8 cellular contexts compared by ENCODE assay signal in genomic region chr1:115807723-115808122, GRCh38. TPM values are rescaled to one million over a fixed set of nuclear protein-coding genes. Genes with fewer than 3 reads are reported as not detected.
DNase-seq lines count a peak whose midpoint lies in the region; ATAC-seq and TF ChIP-seq lines count a peak whose summit lies in the region.

No MANE protein-coding gene starts in this region.

- peak; percentile 85 for TF ChIP-seq CTCF in type B pancreatic cell (conservative IDR thresholded peaks at IDR 0.05)

- H3K4me1 Mint-ChIP-seq in type B pancreatic cell (ENCODE audit: unreplicated experiment) = peaks cover 3% of the 10 kb centered on the region

- H3K56ac ChIP-seq in mesendoderm (ENCODE audit: low read length) = no peak overlapping the region

- H3K36me3 Mint-ChIP-seq in type B pancreatic cell = no peaks in the 10 kb centered on the region

- H4K8ac ChIP-seq in mesendoderm (ENCODE audit: low read depth, low read length) = no peak overlapping the region

- peak overlapping the region; percentile 28 for H2BK15ac ChIP-seq in mesendoderm (replicated peaks; ENCODE audit: low read depth)

- no peaks in the 10 kb centered on the region for H3K4me1 ChIP-seq in mesendoderm (ENCODE audit: control insufficient read depth, low read depth, low read length)

- H3K36me3 ChIP-seq in mesendoderm (ENCODE audit: control insufficient read depth, insufficient read depth, low read length) = no peaks in the 10 kb centered on the region

- H3K27ac ChIP-seq in mesendoderm (ENCODE audit: low read depth, low read length) = no peak overlapping the region

- H3K4me3 ChIP-seq in mesendoderm (ENCODE audit: low read length) = no peak overlapping the region

- H2AK5ac ChIP-seq in mesendoderm (ENCODE audit: low read length) = no peak overlapping the region

- H3K27me3 Mint-ChIP-seq in type B pancreatic cell = peaks cover 3% of the 10 kb centered on the region

- H3K27ac Mint-ChIP-seq in type B pancreatic cell = no peak overlapping the region

- no CpG with 5 or more reads among the region's 2 CpGs for WGBS in mesendoderm (ENCODE audit: extremely low coverage, insufficient coverage, low lambda C conversion rate)

- no peaks in the 10 kb centered on the region for H3K27me3 ChIP-seq in mesendoderm (ENCODE audit: insufficient read depth, low read length, poor library complexity)

- no peaks in the 10 kb centered on the region for H3K9me3 Mint-ChIP-seq in type B pancreatic cell

- no peak overlapping the region for H3K9ac ChIP-seq in mesendoderm (ENCODE audit: low read length)

- no peak overlapping the region for H3K4me2 ChIP-seq in mesendoderm (ENCODE audit: low read length)

- H3K4me3 Mint-ChIP-seq in type B pancreatic cell = no peak overlapping the region

- DNase-seq in DMS 273 treated with DMSO at 0.1 percent for 48 hours (lab: John Stamatoyannopoulos, UW) (peak; percentile 44), NCI-H146 treated with DMSO at 0.1 percent for 48 hours (lab: John Stamatoyannopoulos, UW; ENCODE audit: unreplicated experiment) (peak; percentile 17), T follicular helper cell (ENCODE audit: low read depth) (peak; percentile 3), epidermal melanocyte (ENCODE audit: insufficient read length, low spot score) (peak; percentile 66), mesendoderm (peak; percentile 90), type B pancreatic cell (ENCODE audit: extremely low spot score, unreplicated experiment) (no peak)

- no peak overlapping the region for H3K18ac ChIP-seq in mesendoderm (ENCODE audit: low read length)

- H4K5ac ChIP-seq in mesendoderm (ENCODE audit: low read length) = no peak overlapping the region

- no peaks in the 10 kb centered on the region for H3K79me2 ChIP-seq in mesendoderm (ENCODE audit: control insufficient read depth, insufficient read depth, low read length)

- no peak overlapping the region for H3K4ac ChIP-seq in mesendoderm (ENCODE audit: low read depth, low read length)

- ATAC-seq in GM21825 (IDR thresholded peaks at IDR 0.05; ENCODE audit: unreplicated experiment) (peak; percentile 55), HG02973 (IDR thresholded peaks at IDR 0.05; ENCODE audit: unreplicated experiment) (no peak)

- no peak overlapping the region for H2BK5ac ChIP-seq in mesendoderm (ENCODE audit: low read length)

- H3K23ac ChIP-seq in mesendoderm (ENCODE audit: low read length) = no peak overlapping the region

- no peak overlapping the region for H2BK120ac ChIP-seq in mesendoderm (ENCODE audit: low read depth, low read length)

- H3K79me1 ChIP-seq in mesendoderm (ENCODE audit: low read length) = no peaks in the 10 kb centered on the region

RNA-seq across cellular contexts. Expression of gene NHLH2, which starts 33.2 kb away (rescaled TPM):
- polyA plus RNA-seq in mesendoderm (2013, experiment 1 of 2) = 1.9 TPM
- 1.9 TPM for polyA plus RNA-seq in mesendoderm (2013, experiment 2 of 2)
- 0.26 and 1.1 TPM in 2 replicates for total RNA-seq in type B pancreatic cell (ENCODE audit: low replicate concordance)

RNA-seq across cellular contexts. Expression of gene CASQ2, which starts 39.2 kb away (rescaled TPM):
- not detected for polyA plus RNA-seq in mesendoderm (2013, experiment 1 of 2)
- polyA plus RNA-seq in mesendoderm (2013, experiment 2 of 2) = 0.01 TPM
- 0.14 TPM in 1 of 2 replicates, not detected in the other for total RNA-seq in type B pancreatic cell (ENCODE audit: low replicate concordance)
